In the genomic region with DNA sequence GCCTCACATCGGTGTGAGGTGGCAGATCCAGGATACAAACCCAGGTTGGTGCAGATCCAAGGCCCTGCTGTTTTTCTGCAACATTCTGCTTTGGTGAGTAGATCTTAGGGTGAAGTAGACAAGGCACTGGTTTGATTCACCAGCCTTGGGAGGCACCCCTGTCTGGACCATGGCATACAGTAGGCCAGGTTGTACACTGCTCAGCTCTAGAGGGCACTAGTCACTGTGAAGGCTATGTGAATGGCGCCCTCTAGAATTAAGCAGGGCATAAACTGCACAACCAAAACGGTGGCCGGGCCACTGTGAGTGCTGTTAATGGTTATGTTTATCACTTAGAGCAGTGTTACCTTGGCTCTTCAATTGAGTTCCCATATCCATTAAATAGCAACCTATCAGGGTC, we compare ENCODE assay signal across 9 cellular contexts.
A peak's percentile ranks its signal among the peaks of the same experiment; 100 is the strongest.
DNase-seq lines count a peak whose midpoint lies in the region; ATAC-seq, FAIRE-seq and TF ChIP-seq lines count a peak whose summit lies in the region.
"Had no signal": no experiment of that assay in that cellular context is flagged by ENCODE, and none has a peak within 500 bp of the region (broad histone marks: within the 10 kb centered on the region; RNA-seq: fewer than 3 reads in every experiment).

No MANE protein-coding gene starts in this region.

- no peaks in the 10 kb centered on the region for H3K36me3 ChIP-seq in kidney (ENCODE audit: control insufficient read depth in 1 of 2, insufficient read depth in 2 of 2, low read length in 2 of 2)
- no peaks in the 10 kb centered on the region for H3K36me3 ChIP-seq in effector memory CD4-positive, alpha-beta T cell (ENCODE audit: control insufficient read depth, insufficient read depth, low read length)

- no peak overlapping the region for H3K27ac Mint-ChIP-seq in activated CD8-positive, alpha-beta T cell treated with anti-CD3 and anti-CD28 coated beads, Interleukin-2, amount 10 ng/mL, durations not matched to agents 7 days and 5 days
- H3K27ac Mint-ChIP-seq: activated naive CD8-positive, alpha-beta T cell had no signal

- H3K27ac ChIP-seq in kidney (ENCODE audit: low read depth in 2 of 2, low read length in 2 of 2): no peak overlapping the region
- no peak overlapping the region for H3K27ac ChIP-seq in effector memory CD4-positive, alpha-beta T cell (ENCODE audit: insufficient read depth, low read length, poor library complexity, severe bottlenecking)

- no peaks in the 10 kb centered on the region for H3K27me3 Mint-ChIP-seq in activated CD8-positive, alpha-beta T cell treated with anti-CD3 and anti-CD28 coated beads, Interleukin-2, amount 10 ng/mL, durations not matched to agents 7 days and 5 days (ENCODE audit: low read depth)
- H3K27me3 Mint-ChIP-seq: activated naive CD8-positive, alpha-beta T cell had no signal

- H3K4me3 ChIP-seq in kidney (ENCODE audit: low read length in 2 of 2): no peak overlapping the region
- no peak overlapping the region for H3K4me3 ChIP-seq in effector memory CD4-positive, alpha-beta T cell (ENCODE audit: insufficient read depth, low read depth, low read length, poor library complexity, severe bottlenecking)

- peak in 2 of 3 donors; percentile 7 to 15 for DNase-seq in stimulated activated CD4-positive, alpha-beta T cell treated with anti-CD3 and anti-CD28 coated beads, Interleukin-12 subunit alpha, Interleukin-12 subunit beta, amount 100 ng/mL, for 48 hours (ENCODE audit: low read depth in 2 of 3, low spot score in 1 of 3)
- no peak for DNase-seq in stimulated activated CD4-positive, alpha-beta T cell treated with anti-CD3 and anti-CD28 coated beads, Interleukin-12 subunit alpha, Interleukin-12 subunit beta, amount 100 ng/mL, for 4 hours
- DNase-seq in NAMALWA (ENCODE audit: low spot score) (peak; percentile 56), kidney (no peak), NOMO-1 treated with dmso at 0.1 percent for 144 hours (lab: John Stamatoyannopoulos, UW; ENCODE audit: unreplicated experiment) (no peak)
- peak; percentile 69 for DNase-seq in activated CD8-positive, alpha-beta T cell treated with anti-CD3 and anti-CD28 coated beads, Interleukin-2, amount 10 ng/mL, durations not matched to agents 7 days and 5 days
- no peak for DNase-seq in effector memory CD4-positive, alpha-beta T cell

- H3K9me3 ChIP-seq in kidney (ENCODE audit: control insufficient read depth in 1 of 2, low read length in 2 of 2): no peaks in the 10 kb centered on the region
- no peaks in the 10 kb centered on the region for H3K9me3 ChIP-seq in effector memory CD4-positive, alpha-beta T cell (ENCODE audit: control insufficient read depth, low read length)

- FAIRE-seq in kidney (lab: Jason Lieb, UNC): no peak

- no peaks in the 10 kb centered on the region for H3K9me3 Mint-ChIP-seq in activated CD8-positive, alpha-beta T cell treated with anti-CD3 and anti-CD28 coated beads, Interleukin-2, amount 10 ng/mL, durations not matched to agents 7 days and 5 days (ENCODE audit: insufficient read depth)

- peak; percentile 90 for ATAC-seq in activated CD8-positive, alpha-beta T cell treated with anti-CD3 and anti-CD28 coated beads, Interleukin-2, amount 10 ng/mL, durations not matched to agents 7 days and 5 days
- no peak for ATAC-seq in HG03039 (IDR thresholded peaks at IDR 0.05; ENCODE audit: unreplicated experiment)

- intact Hi-C loops in kidney (cut with DNase I): no loop called here

- H3K4me1 Mint-ChIP-seq in activated CD8-positive, alpha-beta T cell treated with anti-CD3 and anti-CD28 coated beads, Interleukin-2, amount 10 ng/mL, durations not matched to agents 7 days and 5 days (ENCODE audit: low read depth): peaks cover 35% of the 10 kb centered on the region

- no peak overlapping the region for H3K9ac ChIP-seq in kidney (ENCODE audit: low read length in 2 of 2)

- no peaks in the 10 kb centered on the region for H3K27me3 ChIP-seq in effector memory CD4-positive, alpha-beta T cell (replicated peaks; ENCODE audit: control insufficient read depth, insufficient read depth, low read length, poor library complexity, severe bottlenecking)

- peak; percentile 37 for TF ChIP-seq CTCF in kidney (IDR thresholded peaks at IDR 0.05; ENCODE audit: borderline replicate concordance, extremely low read depth, insufficient read depth)

- CTCF ChIA-PET in activated CD8-positive, alpha-beta T cell treated with anti-CD3 and anti-CD28 coated beads, Interleukin-2, amount 10 ng/mL, durations not matched to agents 7 days and 5 days (lab: Charles Lee): interaction anchor here (0.7 to 9.9 kb wide), 23 partner anchors 9 to 278 kb away, joined by 3 to 182 read pairs (median 4); a partner anchor contains a TSS

- H3K36me3 Mint-ChIP-seq in activated CD8-positive, alpha-beta T cell treated with anti-CD3 and anti-CD28 coated beads, Interleukin-2, amount 10 ng/mL, durations not matched to agents 7 days and 5 days (ENCODE audit: low read depth): no peaks in the 10 kb centered on the region
- H3K36me3 Mint-ChIP-seq: activated naive CD8-positive, alpha-beta T cell had no signal

- peaks cover 0 to 4% of the 10 kb centered on the region in 2 donors for H3K4me1 ChIP-seq in kidney (ENCODE audit: control insufficient read depth in 1 of 2, insufficient read depth in 1 of 2, low read depth in 1 of 2, low read length in 2 of 2)
- no peaks in the 10 kb centered on the region for H3K4me1 ChIP-seq in effector memory CD4-positive, alpha-beta T cell (ENCODE audit: control insufficient read depth, insufficient read depth, low read length, poor library complexity, severe bottlenecking)

- POLR2A ChIA-PET in activated CD8-positive, alpha-beta T cell treated with anti-CD3 and anti-CD28 coated beads, Interleukin-2, amount 10 ng/mL, durations not matched to agents 7 days and 5 days (lab: Charles Lee): no interaction called here

- no peak overlapping the region for H3K4me3 Mint-ChIP-seq in activated CD8-positive, alpha-beta T cell treated with anti-CD3 and anti-CD28 coated beads, Interleukin-2, amount 10 ng/mL, durations not matched to agents 7 days and 5 days
- H3K4me3 Mint-ChIP-seq: activated naive CD8-positive, alpha-beta T cell had no signal

Comparison
In these comparisons a context has a peak if more than half of its experiments do, and no peak if none do; other contexts are left out.
1. DNase-seq: peak in stimulated activated CD4-positive, alpha-beta T cell treated with anti-CD3 and anti-CD28 coated beads, Interleukin-12 subunit alpha, Interleukin-12 subunit beta, amount 100 ng/mL, for 48 hours (2 of 3), NAMALWA (single experiment) and activated CD8-positive, alpha-beta T cell treated with anti-CD3 and anti-CD28 coated beads, Interleukin-2, amount 10 ng/mL, durations not matched to agents 7 days and 5 days (single experiment); none in stimulated activated CD4-positive, alpha-beta T cell treated with anti-CD3 and anti-CD28 coated beads, Interleukin-12 subunit alpha, Interleukin-12 subunit beta, amount 100 ng/mL, for 4 hours (single experiment), kidney (single experiment), NOMO-1 treated with dmso at 0.1 percent for 144 hours (single experiment) and effector memory CD4-positive, alpha-beta T cell (0 of 3).